1 cellular context compared by ENCODE assay signal in genomic region chr16:48014349-48015135, GRCh38.
TF ChIP-seq lines count a peak whose summit lies in the region.

No MANE protein-coding gene starts in this region.

TF ChIP-seq in IMR-90, 13 proteins besides CTCF, POLR2A, EP300 and RAD21 (continued from another document):
- TF ChIP-seq BHLHE40 (IDR thresholded peaks at IDR 0.05; ENCODE audit: low read depth, low read length), result no peak
TF ChIP-seq in IMR-90: peak in this region for 0.
